ENCODE assay signal across 1 cellular context in genomic region chr4:70608324-70608723, GRCh38.
TF ChIP-seq lines count a peak whose summit lies in the region.

No MANE protein-coding gene starts in this region.

TF ChIP-seq in H1, 55 proteins besides CTCF, POLR2A, EP300 and RAD21:
- TF ChIP-seq KDM5A (IDR thresholded peaks at IDR 0.05; ENCODE audit: low read length) (no peak), CHD7 (IDR thresholded peaks at IDR 0.05; ENCODE audit: insufficient replicate concordance, low read length) (no peak), SP4 (IDR thresholded peaks at IDR 0.05; ENCODE audit: low read length) (no peak), ZNF274 (IDR thresholded peaks at IDR 0.05; ENCODE audit: borderline replicate concordance, extremely low read depth, low read length) (no peak), SUZ12 (IDR thresholded peaks at IDR 0.05; ENCODE audit: low read length) (no peak), KDM4A (IDR thresholded peaks at IDR 0.05; ENCODE audit: low read depth, low read length, severe bottlenecking) (no peak), JUN (IDR thresholded peaks at IDR 0.05; ENCODE audit: low read depth, low read length) (no peak)
